ENCODE assay signal across 7 cellular contexts in genomic region chrM:10015-10755, GRCh38.
"Had no signal": no experiment of that assay in that cellular context is flagged by ENCODE, and none has a peak within 500 bp of the region (broad histone marks: within the 10 kb centered on the region; RNA-seq: fewer than 3 reads in every experiment).

No MANE protein-coding gene starts in this region.

- DNase-seq: H7, HCEC 1CT, IMR-90, KBM-7 had no signal

- H3K27ac ChIP-seq: HL-60, KMS-11 had no signal

- H3K9ac ChIP-seq: KMS-11 had no signal

- H3K4me2 ChIP-seq: GM23338, KMS-11 had no signal

- ATAC-seq: GM23338 had no signal

- H3K4me3 ChIP-seq: GM23338 had no signal

- H2AFZ ChIP-seq: GM23338 had no signal
